Comparison of ENCODE assay signal across 2 cellular contexts in genomic region chr3:112695377-112696101, GRCh38. TPM values are rescaled to one million over a fixed set of nuclear protein-coding genes. Genes with fewer than 3 reads are reported as not detected.
"Had no signal": no experiment of that assay in that cellular context is flagged by ENCODE, and none has a peak within 500 bp of the region (broad histone marks: within the 10 kb centered on the region; RNA-seq: fewer than 3 reads in every experiment).

No MANE protein-coding gene starts in this region.

RNA-seq across cellular contexts. Expression of gene CCDC80, which starts 54.6 kb away (rescaled TPM):
- total RNA-seq: activated CD8-positive, alpha-beta memory T cell treated with anti-CD3 and anti-CD28 coated beads for 36 hours; activated naive CD8-positive, alpha-beta T cell treated with anti-CD3 and anti-CD28 coated beads, Interleukin-2, amount 10 ng/mL, durations not matched to agents 7 days and 5 days had no signal
